In genomic region chr1:51973587-51974474, GRCh38 we compare ENCODE assay signal across 1 cellular context.
TF ChIP-seq lines count a peak whose summit lies in the region.

No MANE protein-coding gene starts in this region.

TF ChIP-seq in SK-N-SH treated with all-trans-retinoic acid at 6 μM for 48 hours, 23 proteins besides CTCF, POLR2A, EP300 and RAD21 (continued from another document):
- TF ChIP-seq PATZ1 (CRISPR knock-in tag; IDR thresholded peaks at IDR 0.05; ENCODE audit: borderline replicate concordance) (no peak), RARB (CRISPR knock-in tag; IDR thresholded peaks at IDR 0.05) (no peak), OSR1 (CRISPR knock-in tag; IDR thresholded peaks at IDR 0.05) (no peak), PPARA (CRISPR knock-in tag; IDR thresholded peaks at IDR 0.05; ENCODE audit: borderline replicate concordance) (no peak), ARNTL (CRISPR knock-in tag; IDR thresholded peaks at IDR 0.05; ENCODE audit: borderline replicate concordance, low read depth) (no peak)
